In the genomic region with DNA sequence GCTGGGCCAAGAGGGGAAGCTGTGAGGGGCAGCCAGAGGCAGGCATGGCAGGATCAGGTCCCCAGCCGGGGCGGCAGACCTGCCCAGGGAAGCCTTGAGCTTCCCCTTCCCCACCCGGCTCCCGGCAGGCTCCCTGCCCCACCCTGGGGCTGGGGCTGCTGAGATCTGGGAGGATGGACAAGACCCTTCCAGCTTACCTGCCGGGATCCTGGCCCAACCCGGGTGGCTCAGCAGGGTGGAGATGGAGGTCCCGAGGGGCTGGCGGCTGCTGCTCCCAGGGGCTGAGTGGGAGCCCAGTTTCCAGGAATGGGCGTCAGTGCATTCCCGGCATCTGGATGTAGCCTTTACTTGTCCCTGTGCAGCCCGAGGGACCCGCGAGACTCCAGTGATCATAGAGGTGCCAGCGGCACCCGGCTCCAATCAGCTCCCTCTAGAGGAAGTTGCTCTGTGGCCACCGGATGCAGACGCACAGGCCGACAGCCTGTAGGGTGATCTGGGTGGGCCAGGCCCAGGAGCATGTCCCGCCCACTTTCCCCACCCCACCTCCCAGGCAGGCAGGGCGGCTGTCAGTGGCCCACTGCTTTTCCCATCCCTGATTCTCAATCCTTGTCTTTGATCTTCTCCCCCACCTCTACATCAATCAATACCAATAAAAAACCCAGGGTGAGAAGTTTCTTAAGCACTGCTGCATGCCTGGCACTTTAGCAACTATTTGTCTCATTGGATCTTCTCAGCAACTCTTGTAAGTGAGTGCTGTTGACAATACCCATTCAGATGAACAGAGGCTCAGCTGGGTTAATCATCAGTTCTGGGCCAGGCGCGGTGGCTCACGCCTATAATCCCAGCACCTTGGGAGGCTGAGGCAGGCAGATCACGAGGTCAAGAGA, we compare ENCODE assay signal across 1 cellular context.
TF ChIP-seq lines count a peak whose summit lies in the region.

Gene BAK1, minus strand, starts transcription at position 449 of the 887 bp plus-strand sequence. CDS start 2,672 bp downstream, outside the sequence.

TF ChIP-seq in HepG2, 621 proteins besides CTCF, POLR2A, EP300 and RAD21 (continued from another document and continues in another):
- TF ChIP-seq MAX (IDR thresholded peaks at IDR 0.05) (peak; percentile 68), ZNF674 (CRISPR knock-in tag; IDR thresholded peaks at IDR 0.05; ENCODE audit: low read depth) (no peak), ERF (CRISPR knock-in tag; IDR thresholded peaks at IDR 0.05) (peak; percentile 64; the same call in 1 of the 2 replicates), TBP (CRISPR knock-in tag; IDR thresholded peaks at IDR 0.05) (no peak), GFI1 (CRISPR knock-in tag; IDR thresholded peaks at IDR 0.05; ENCODE audit: borderline replicate concordance) (0 out of 2 replicates have a peak, but pooled peaks have one; percentile 19), SMARCE1 (IDR thresholded peaks at IDR 0.05; ENCODE audit: borderline replicate concordance) (no peak), ZNF563 (CRISPR knock-in tag; IDR thresholded peaks at IDR 0.05) (no peak), CC2D1A (CRISPR knock-in tag; IDR thresholded peaks at IDR 0.05) (no peak), HNRNPLL (IDR thresholded peaks at IDR 0.05; ENCODE audit: low read depth, low read length, poor library complexity, severe bottlenecking) (peak; percentile 45), NR1H2 (CRISPR knock-in tag; IDR thresholded peaks at IDR 0.05; ENCODE audit: borderline replicate concordance, low read depth) (no peak), CHD4 (IDR thresholded peaks at IDR 0.05; ENCODE audit: borderline replicate concordance, low read length) (no peak), HDAC6 (IDR thresholded peaks at IDR 0.05; ENCODE audit: low read depth, low read length) (no peak), ZNF124 (CRISPR knock-in tag; IDR thresholded peaks at IDR 0.05) (peak; percentile 75; the same call in 1 of the 2 replicates), THAP9 (CRISPR knock-in tag; IDR thresholded peaks at IDR 0.05; ENCODE audit: borderline replicate concordance) (peak; percentile 69; the same call in 1 of the 2 replicates), ZBTB10 (CRISPR knock-in tag; IDR thresholded peaks at IDR 0.05; ENCODE audit: borderline replicate concordance) (no peak), ZNF766 (CRISPR knock-in tag; IDR thresholded peaks at IDR 0.05; ENCODE audit: borderline replicate concordance) (peak; percentile 25; the same call in 1 of the 2 replicates), GLI4 (CRISPR knock-in tag; IDR thresholded peaks at IDR 0.05; ENCODE audit: borderline replicate concordance) (no peak), NR3C1 (CRISPR knock-in tag; IDR thresholded peaks at IDR 0.05) (no peak), FOXC1 (CRISPR knock-in tag; IDR thresholded peaks at IDR 0.05; ENCODE audit: borderline replicate concordance) (0 out of 2 replicates have a peak, but pooled peaks have one; percentile 2), HOXA7 (CRISPR knock-in tag; IDR thresholded peaks at IDR 0.05) (no peak), HNRNPK (IDR thresholded peaks at IDR 0.05; ENCODE audit: low read depth, low read length, poor library complexity, severe bottlenecking) (no peak), KLF12 (CRISPR knock-in tag; IDR thresholded peaks at IDR 0.05; ENCODE audit: borderline replicate concordance) (peak; percentile 67), ZNF572 (CRISPR knock-in tag; IDR thresholded peaks at IDR 0.05) (no peak), MZF1 (CRISPR knock-in tag; IDR thresholded peaks at IDR 0.05; ENCODE audit: borderline replicate concordance) (no peak), ZC3H13 (CRISPR knock-in tag; IDR thresholded peaks at IDR 0.05) (no peak), SMC3 (IDR thresholded peaks at IDR 0.05; ENCODE audit: low read length) (no peak; the same call in 1 of the 2 replicates), FOXP4 (CRISPR knock-in tag; IDR thresholded peaks at IDR 0.05) (peak; percentile 66; the same call in 1 of the 2 replicates), ZNF816 (CRISPR knock-in tag; IDR thresholded peaks at IDR 0.05; ENCODE audit: borderline replicate concordance) (no peak), KLF11 (CRISPR knock-in tag; IDR thresholded peaks at IDR 0.05) (no peak; the same call in 1 of the 2 replicates), WIZ (CRISPR knock-in tag; IDR thresholded peaks at IDR 0.05) (no peak), E2F2 (CRISPR knock-in tag; IDR thresholded peaks at IDR 0.05; ENCODE audit: borderline replicate concordance) (0 out of 2 replicates have a peak, but pooled peaks have one; percentile 28), AKAP8 (CRISPR knock-in tag; IDR thresholded peaks at IDR 0.05) (no peak)
- TF ChIP-seq, protein P1, sequence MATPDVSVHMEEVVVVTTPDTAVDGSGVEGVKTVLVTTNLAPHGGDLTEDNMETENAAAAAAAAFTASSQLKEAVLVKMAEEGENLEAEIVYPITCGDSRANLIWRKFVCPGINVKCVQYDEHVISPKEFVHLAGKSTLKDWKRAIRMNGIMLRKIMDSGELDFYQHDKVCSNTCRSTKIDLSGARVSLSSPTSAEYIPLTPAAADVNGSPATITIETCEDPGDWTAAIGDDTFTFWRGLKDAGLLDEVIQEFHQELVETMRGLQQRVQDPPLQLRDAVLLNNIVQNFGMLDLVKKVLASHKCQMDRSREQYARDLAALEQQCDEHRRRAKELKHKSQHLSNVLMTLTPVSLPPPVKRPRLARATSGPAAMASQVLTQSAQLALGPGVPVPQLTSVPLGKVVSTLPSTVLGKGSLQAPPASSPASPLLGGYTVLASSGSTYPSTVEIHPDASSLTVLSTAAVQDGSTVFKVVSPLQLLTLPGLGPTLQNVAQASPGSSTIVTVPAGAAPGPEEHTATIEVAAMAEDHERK (CRISPR knock-in tag; IDR thresholded peaks at IDR 0.05; ENCODE audit: low read depth) = no peak
- TF ChIP-seq, protein P2, sequence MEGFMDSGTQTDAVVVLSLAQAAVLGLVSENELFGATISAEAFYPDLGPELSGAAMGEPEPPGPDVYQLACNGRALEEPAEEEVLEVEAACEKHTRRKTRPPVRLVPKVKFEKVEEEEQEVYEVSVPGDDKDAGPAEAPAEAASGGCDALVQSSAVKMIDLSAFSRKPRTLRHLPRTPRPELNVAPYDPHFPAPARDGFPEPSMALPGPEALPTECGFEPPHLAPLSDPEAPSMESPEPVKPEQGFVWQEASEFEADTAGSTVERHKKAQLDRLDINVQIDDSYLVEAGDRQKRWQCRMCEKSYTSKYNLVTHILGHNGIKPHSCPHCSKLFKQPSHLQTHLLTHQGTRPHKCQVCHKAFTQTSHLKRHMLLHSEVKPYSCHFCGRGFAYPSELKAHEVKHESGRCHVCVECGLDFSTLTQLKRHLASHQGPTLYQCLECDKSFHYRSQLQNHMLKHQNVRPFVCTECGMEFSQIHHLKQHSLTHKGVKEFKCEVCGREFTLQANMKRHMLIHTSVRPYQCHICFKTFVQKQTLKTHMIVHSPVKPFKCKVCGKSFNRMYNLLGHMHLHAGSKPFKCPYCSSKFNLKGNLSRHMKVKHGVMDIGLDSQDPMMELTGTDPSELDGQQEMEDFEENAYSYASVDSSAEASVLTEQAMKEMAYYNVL (CRISPR knock-in tag; IDR thresholded peaks at IDR 0.05; ENCODE audit: borderline replicate concordance) = no peak
- TF ChIP-seq, protein P3, sequence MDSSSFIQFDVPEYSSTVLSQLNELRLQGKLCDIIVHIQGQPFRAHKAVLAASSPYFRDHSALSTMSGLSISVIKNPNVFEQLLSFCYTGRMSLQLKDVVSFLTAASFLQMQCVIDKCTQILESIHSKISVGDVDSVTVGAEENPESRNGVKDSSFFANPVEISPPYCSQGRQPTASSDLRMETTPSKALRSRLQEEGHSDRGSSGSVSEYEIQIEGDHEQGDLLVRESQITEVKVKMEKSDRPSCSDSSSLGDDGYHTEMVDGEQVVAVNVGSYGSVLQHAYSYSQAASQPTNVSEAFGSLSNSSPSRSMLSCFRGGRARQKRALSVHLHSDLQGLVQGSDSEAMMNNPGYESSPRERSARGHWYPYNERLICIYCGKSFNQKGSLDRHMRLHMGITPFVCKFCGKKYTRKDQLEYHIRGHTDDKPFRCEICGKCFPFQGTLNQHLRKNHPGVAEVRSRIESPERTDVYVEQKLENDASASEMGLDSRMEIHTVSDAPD (CRISPR knock-in tag; IDR thresholded peaks at IDR 0.05) = no peak
- TF ChIP-seq, protein P4, sequence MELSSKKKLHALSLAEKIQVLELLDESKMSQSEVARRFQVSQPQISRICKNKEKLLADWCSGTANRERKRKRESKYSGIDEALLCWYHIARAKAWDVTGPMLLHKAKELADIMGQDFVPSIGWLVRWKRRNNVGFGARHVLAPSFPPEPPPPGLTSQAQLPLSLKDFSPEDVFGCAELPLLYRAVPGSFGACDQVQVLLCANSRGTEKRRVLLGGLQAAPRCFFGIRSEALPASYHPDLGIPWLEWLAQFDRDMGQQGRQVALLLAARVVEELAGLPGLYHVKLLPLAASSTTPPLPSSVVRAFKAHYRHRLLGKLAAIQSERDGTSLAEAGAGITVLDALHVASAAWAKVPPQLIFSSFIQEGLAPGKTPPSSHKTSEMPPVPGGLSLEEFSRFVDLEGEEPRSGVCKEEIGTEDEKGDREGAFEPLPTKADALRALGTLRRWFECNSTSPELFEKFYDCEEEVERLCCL (CRISPR knock-in tag; IDR thresholded peaks at IDR 0.05; ENCODE audit: borderline replicate concordance) = no peak
- TF ChIP-seq, protein P5, sequence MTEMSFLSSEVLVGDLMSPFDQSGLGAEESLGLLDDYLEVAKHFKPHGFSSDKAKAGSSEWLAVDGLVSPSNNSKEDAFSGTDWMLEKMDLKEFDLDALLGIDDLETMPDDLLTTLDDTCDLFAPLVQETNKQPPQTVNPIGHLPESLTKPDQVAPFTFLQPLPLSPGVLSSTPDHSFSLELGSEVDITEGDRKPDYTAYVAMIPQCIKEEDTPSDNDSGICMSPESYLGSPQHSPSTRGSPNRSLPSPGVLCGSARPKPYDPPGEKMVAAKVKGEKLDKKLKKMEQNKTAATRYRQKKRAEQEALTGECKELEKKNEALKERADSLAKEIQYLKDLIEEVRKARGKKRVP (CRISPR knock-in tag; IDR thresholded peaks at IDR 0.05) = 0 out of 4 replicates have a peak, but pooled peaks of 1 of the 2 experiments have one; percentile 7
- TF ChIP-seq, protein P6, sequence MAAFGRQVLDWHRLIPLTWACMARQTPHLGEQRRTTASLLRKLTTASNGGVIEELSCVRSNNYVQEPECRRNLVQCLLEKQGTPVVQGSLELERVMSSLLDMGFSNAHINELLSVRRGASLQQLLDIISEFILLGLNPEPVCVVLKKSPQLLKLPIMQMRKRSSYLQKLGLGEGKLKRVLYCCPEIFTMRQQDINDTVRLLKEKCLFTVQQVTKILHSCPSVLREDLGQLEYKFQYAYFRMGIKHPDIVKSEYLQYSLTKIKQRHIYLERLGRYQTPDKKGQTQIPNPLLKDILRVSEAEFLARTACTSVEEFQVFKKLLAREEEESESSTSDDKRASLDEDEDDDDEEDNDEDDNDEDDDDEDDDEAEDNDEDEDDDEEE (CRISPR knock-in tag; IDR thresholded peaks at IDR 0.05) = no peak
